In genomic region chr2:25230626-25231311, GRCh38 we compare ENCODE assay signal across 1 cellular context.
TF ChIP-seq lines count a peak whose summit lies in the region.

No MANE protein-coding gene starts in this region.

TF ChIP-seq in GM12878, 131 proteins besides CTCF, POLR2A, EP300 and RAD21 (continued from another document):
- no peak for TF ChIP-seq CEBPZ (IDR thresholded peaks at IDR 0.05; ENCODE audit: low read depth, low read length)
- TF ChIP-seq HDAC6 (IDR thresholded peaks at IDR 0.05; ENCODE audit: unreplicated experiment), result no peak
- no peak for TF ChIP-seq EZH2 (IDR thresholded peaks at IDR 0.05; ENCODE audit: borderline replicate concordance, control insufficient read depth, low read depth, low read length)
- no peak for TF ChIP-seq LARP7 (IDR thresholded peaks at IDR 0.05)
